Comparison of ENCODE assay signal across 10 cellular contexts in the genomic region with DNA sequence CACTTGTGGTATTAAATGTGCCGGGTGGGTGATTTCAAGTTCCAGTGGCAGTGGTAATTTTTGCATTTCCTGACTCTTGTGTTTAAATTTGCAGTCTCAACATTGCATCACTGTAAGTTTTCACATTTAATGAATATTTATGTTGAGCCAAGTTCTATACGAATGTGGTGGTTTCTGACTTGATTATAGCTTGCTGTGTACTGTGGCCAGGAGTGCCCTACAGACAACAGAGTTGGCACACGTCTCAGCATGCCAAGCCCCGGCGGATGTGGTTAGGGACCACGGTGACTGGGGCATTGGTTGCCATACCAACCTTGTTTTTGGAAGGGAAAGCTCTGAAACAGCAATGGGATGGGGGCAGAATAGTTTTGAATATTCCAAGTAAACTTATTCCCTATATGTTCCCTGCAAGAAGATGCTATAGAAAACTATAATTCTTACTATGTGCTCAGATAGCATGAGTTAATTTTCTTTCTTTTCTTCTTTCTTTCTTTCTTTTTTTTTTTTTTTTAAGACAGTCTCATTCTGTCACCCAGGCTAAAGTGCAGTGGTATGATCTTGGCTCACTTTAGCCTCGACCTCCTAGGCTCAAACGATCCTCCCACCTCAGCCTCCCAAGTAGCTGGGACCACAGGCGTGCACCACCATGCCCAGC. TPM values are rescaled to one million over a fixed set of nuclear protein-coding genes. Genes with fewer than 3 reads are reported as not detected.
DNase-seq lines count a peak whose midpoint lies in the region; ATAC-seq lines count a peak whose summit lies in the region.
"Had no signal": no experiment of that assay in that cellular context is flagged by ENCODE, and none has a peak within 500 bp of the region (broad histone marks: within the 10 kb centered on the region; RNA-seq: fewer than 3 reads in every experiment).

No MANE protein-coding gene starts in this region.

- no peak overlapping the region for H2BK5ac ChIP-seq in neuronal stem cell (ENCODE audit: low read length)

- H3K27ac ChIP-seq in neuronal stem cell (replicated peaks; ENCODE audit: low read length), result no peak overlapping the region
- H3K27ac ChIP-seq: right atrium auricular region had no signal

- no peak overlapping the region for H3K14ac ChIP-seq in neuronal stem cell (ENCODE audit: low read length)

- no peak overlapping the region for H3K23ac ChIP-seq in neuronal stem cell (ENCODE audit: low read depth, low read length, poor library complexity)

- no peaks in the 10 kb centered on the region for H3K27me3 ChIP-seq in neuronal stem cell (ENCODE audit: control insufficient read depth in 3 of 3, insufficient read depth in 3 of 3, low read depth in 1 of 3, low read length in 3 of 3)
- H3K27me3 ChIP-seq: right atrium auricular region had no signal

- no peaks in the 10 kb centered on the region for H3K9me3 Mint-ChIP-seq in activated naive CD8-positive, alpha-beta T cell treated with anti-CD3 and anti-CD28 coated beads, Interleukin-2, amount 50 U/mL, for 24 hours
- H3K9me3 Mint-ChIP-seq in naive thymus-derived CD8-positive, alpha-beta T cell, result no peaks in the 10 kb centered on the region
- H3K9me3 Mint-ChIP-seq: dendritic cell treated with granulocyte-macrophage colony-stimulating factor and Interleukin-4, amounts not matched to agents 40 ng/mL and 50 ng/mL, for 4 days had no signal

- H3K79me1 ChIP-seq in neuronal stem cell (ENCODE audit: low read depth, low read length), result peaks cover 3% of the 10 kb centered on the region

- in situ Hi-C loops in G401 (cut with HindIII; ENCODE audit: low sequenced_read_pairs), result no loop called here

- H3K4me1 Mint-ChIP-seq in activated naive CD8-positive, alpha-beta T cell treated with anti-CD3 and anti-CD28 coated beads, Interleukin-2, amount 50 U/mL, for 24 hours, result peaks cover 27% of the 10 kb centered on the region
- peaks cover 15 to 34% (median 29%) of the 10 kb centered on the region in 4 donors for H3K4me1 Mint-ChIP-seq in naive thymus-derived CD8-positive, alpha-beta T cell

- H3K36me3 ChIP-seq in neuronal stem cell (replicated peaks in 1 of 2; ENCODE audit: control insufficient read depth in 2 of 2, insufficient read depth in 2 of 2, low read length in 2 of 2), result peaks cover 0 to 6% of the 10 kb centered on the region in 2 donors
- H3K36me3 ChIP-seq: right atrium auricular region had no signal

- no peak overlapping the region for H4K8ac ChIP-seq in neuronal stem cell (ENCODE audit: low read depth, low read length)

- no peak overlapping the region for H2BK120ac ChIP-seq in neuronal stem cell (ENCODE audit: low read depth, low read length)

- H3K4ac ChIP-seq in neuronal stem cell (ENCODE audit: low read length), result no peak overlapping the region

- H3K4me3 ChIP-seq in neuronal stem cell (ENCODE audit: low read length in 2 of 2), result no peak overlapping the region
- H3K4me3 ChIP-seq: right atrium auricular region had no signal

- peak; percentile 59 for ATAC-seq in activated naive CD8-positive, alpha-beta T cell treated with anti-CD3 and anti-CD28 coated beads, Interleukin-2, amount 50 U/mL, for 24 hours
- ATAC-seq in naive thymus-derived CD8-positive, alpha-beta T cell, result peak; percentile 93 to 99
- ATAC-seq in HG03135 (IDR thresholded peaks at IDR 0.05; ENCODE audit: unreplicated experiment), result no peak

- peaks cover 27% of the 10 kb centered on the region for H3K27me3 Mint-ChIP-seq in activated naive CD8-positive, alpha-beta T cell treated with anti-CD3 and anti-CD28 coated beads, Interleukin-2, amount 50 U/mL, for 24 hours
- H3K27me3 Mint-ChIP-seq in naive thymus-derived CD8-positive, alpha-beta T cell, result peaks cover under 1 to 28% (median 20%) of the 10 kb centered on the region in 5 donors
- H3K27me3 Mint-ChIP-seq: dendritic cell treated with granulocyte-macrophage colony-stimulating factor and Interleukin-4, amounts not matched to agents 40 ng/mL and 50 ng/mL, for 4 days had no signal

- H3K9ac ChIP-seq in neuronal stem cell (ENCODE audit: low read depth, low read length, poor library complexity), result no peak overlapping the region

- POLR2A ChIA-PET in naive thymus-derived CD8-positive, alpha-beta T cell (lab: Charles Lee), result interaction anchor here (0.9 kb wide), 1 partner anchor 117 kb away, joined by 3 read pairs; no protein-coding TSS in a partner anchor

- no CpG with 5 or more reads among the region's 9 CpGs for WGBS in neuronal stem cell (ENCODE audit: extremely low coverage in 2 of 2, insufficient read length in 2 of 2, insufficient replicate concordance in 1 of 2), 2 donors

- H3K9me3 ChIP-seq in neuronal stem cell (replicated peaks in 1 of 2; ENCODE audit: control insufficient read depth in 2 of 2, insufficient read depth in 1 of 2, low read depth in 1 of 2, low read length in 2 of 2), result no peaks in the 10 kb centered on the region
- H3K9me3 ChIP-seq: right atrium auricular region had no signal

- no peak overlapping the region for H2AK5ac ChIP-seq in neuronal stem cell (ENCODE audit: low read depth, low read length)

- no peak overlapping the region for H4K91ac ChIP-seq in neuronal stem cell (ENCODE audit: low read depth, low read length, poor library complexity)

- no peak overlapping the region for H3K27ac Mint-ChIP-seq in activated naive CD8-positive, alpha-beta T cell treated with anti-CD3 and anti-CD28 coated beads, Interleukin-2, amount 50 U/mL, for 24 hours
- peak overlapping the region in 6 of 10 donors; percentile 56 to 89 (median 65) for H3K27ac Mint-ChIP-seq in naive thymus-derived CD8-positive, alpha-beta T cell
- H3K27ac Mint-ChIP-seq: dendritic cell treated with granulocyte-macrophage colony-stimulating factor and Interleukin-4, amounts not matched to agents 40 ng/mL and 50 ng/mL, for 4 days had no signal

- H3K4me2 ChIP-seq in neuronal stem cell (ENCODE audit: insufficient read depth, low read length, poor library complexity, severe bottlenecking), result no peak overlapping the region

- H2BK12ac ChIP-seq in neuronal stem cell (ENCODE audit: low read length), result no peak overlapping the region

- no peak overlapping the region for H2AFZ ChIP-seq in neuronal stem cell (ENCODE audit: low read length)

- H3K18ac ChIP-seq in neuronal stem cell (ENCODE audit: low read length), result no peak overlapping the region

- H2BK15ac ChIP-seq in neuronal stem cell (ENCODE audit: low read length), result no peak overlapping the region

- DNase-seq in G401 (ENCODE audit: low spot score), result peak; percentile 36
- peak; percentile 22 for DNase-seq in NAMALWA (ENCODE audit: low spot score)
- DNase-seq in activated naive CD8-positive, alpha-beta T cell treated with anti-CD3 and anti-CD28 coated beads, Interleukin-2, amount 50 U/mL, for 24 hours, result peak; percentile 34
- peak in 8 of 10 donors; percentile 13 to 79 (median 69) for DNase-seq in naive thymus-derived CD8-positive, alpha-beta T cell
- DNase-seq in NCI-H226, result no peak
- no peak for DNase-seq in neuronal stem cell (ENCODE audit: low spot score)
- DNase-seq: NCI-H446 had no signal

- H3K4me1 ChIP-seq in neuronal stem cell (ENCODE audit: control insufficient read depth in 2 of 2, insufficient read depth in 1 of 2, low read depth in 1 of 2, low read length in 2 of 2), result peaks cover 14 to 17% of the 10 kb centered on the region in 2 donors

- H3K4me3 Mint-ChIP-seq in activated naive CD8-positive, alpha-beta T cell treated with anti-CD3 and anti-CD28 coated beads, Interleukin-2, amount 50 U/mL, for 24 hours, result no peak overlapping the region
- H3K4me3 Mint-ChIP-seq in naive thymus-derived CD8-positive, alpha-beta T cell, result peak overlapping the region in 9 of 10 donors; percentile 14 to 72 (median 50)
- H3K4me3 Mint-ChIP-seq: dendritic cell treated with granulocyte-macrophage colony-stimulating factor and Interleukin-4, amounts not matched to agents 40 ng/mL and 50 ng/mL, for 4 days had no signal

- no peaks in the 10 kb centered on the region for H3K36me3 Mint-ChIP-seq in activated naive CD8-positive, alpha-beta T cell treated with anti-CD3 and anti-CD28 coated beads, Interleukin-2, amount 50 U/mL, for 24 hours (ENCODE audit: low read depth)
- no peaks in the 10 kb centered on the region for H3K36me3 Mint-ChIP-seq in naive thymus-derived CD8-positive, alpha-beta T cell

RNA-seq across cellular contexts. Expression of a gene that starts 16.0 kb away (rescaled TPM):
- 11.9 and 13.8 TPM in 2 replicates for total RNA-seq in G401 (2014; rRNA removed; shearing (Covaris generic))
- total RNA-seq in naive thymus-derived CD8-positive, alpha-beta T cell, result under 1 TPM; 0.60 to 0.69 TPM
- polyA plus RNA-seq in naive thymus-derived CD8-positive, alpha-beta T cell, result under 1 TPM in 2 of 3 donors, not detected in 1; 0.08 TPM
- 9.4 TPM for polyA plus RNA-seq in neuronal stem cell (2013, experiment 1 of 2)
- 9.0 TPM for polyA plus RNA-seq in neuronal stem cell (2013, experiment 2 of 2)

Comparison
In these comparisons a context has a peak if more than half of its experiments do, and no peak if none do; other contexts are left out.
1. DNase-seq: peak in G401 (single experiment), NAMALWA (single experiment), activated naive CD8-positive, alpha-beta T cell treated with anti-CD3 and anti-CD28 coated beads, Interleukin-2, amount 50 U/mL, for 24 hours (single experiment) and naive thymus-derived CD8-positive, alpha-beta T cell (8 of 10); none in NCI-H226 (single experiment) and neuronal stem cell (single experiment).